In genomic region chr1:25990702-25991395, GRCh38 we compare ENCODE assay signal across 9 cellular contexts. TPM values are rescaled to one million over a fixed set of nuclear protein-coding genes. Genes with fewer than 3 reads are reported as not detected.
DNase-seq lines count a peak whose midpoint lies in the region; ATAC-seq and TF ChIP-seq lines count a peak whose summit lies in the region.
"Had no signal": no experiment of that assay in that cellular context is flagged by ENCODE, and none has a peak within 500 bp of the region (broad histone marks: within the 10 kb centered on the region; RNA-seq: fewer than 3 reads in every experiment).

No MANE protein-coding gene starts in this region.

- no peak overlapping the region for H2BK5ac ChIP-seq in mesendoderm (ENCODE audit: low read length)

- H3K27me3 ChIP-seq in mesendoderm (ENCODE audit: insufficient read depth, low read length, poor library complexity) (no peaks in the 10 kb centered on the region), subcutaneous abdominal adipose tissue (ENCODE audit: control insufficient read depth in 5 of 5, insufficient read depth in 4 of 5, low read length in 5 of 5) (no peaks in the 10 kb centered on the region)

- H3K4me3 ChIP-seq in mesendoderm (ENCODE audit: low read length) (no peak overlapping the region), subcutaneous abdominal adipose tissue (ENCODE audit: low read depth in 1 of 5, low read length in 5 of 5) (peak overlapping the region in 4 of 5 donors; percentile 37 to 59 (median 44))

- H3K4ac ChIP-seq in mesendoderm (ENCODE audit: low read depth, low read length): no peak overlapping the region

- DNase-seq in activated T-cell treated with anti-CD3 and anti-CD28 coated beads for 1 hour (ENCODE audit: low read depth) (peak; percentile 36), activated T-cell treated with anti-CD3 and anti-CD28 coated beads for 4 hours (no peak), activated T-helper 1 cell treated with Interleukin-2 at 50 U/mL for 16 hours (ENCODE audit: low read depth) (peak; percentile 11), mesendoderm (peak; percentile 30), NCI-H748 treated with DMSO at 0.1 percent for 48 hours (lab: John Stamatoyannopoulos, UW) (no peak), HEK293T (ENCODE audit: extremely low spot score) (no peak)
- DNase-seq: mesenchymal stem cell had no signal

- H3K4me2 ChIP-seq in mesendoderm (ENCODE audit: low read length): no peak overlapping the region

- no peak overlapping the region for H3K56ac ChIP-seq in mesendoderm (ENCODE audit: low read length)

- H3K4me1 ChIP-seq in mesendoderm (ENCODE audit: control insufficient read depth, low read depth, low read length): peaks cover 8% of the 10 kb centered on the region
- H3K4me1 ChIP-seq in subcutaneous abdominal adipose tissue (ENCODE audit: control insufficient read depth in 5 of 5, insufficient read depth in 5 of 5, low read length in 5 of 5): peaks cover 10 to 37% (median 28%) of the 10 kb centered on the region in 5 donors

- H3K27ac ChIP-seq in mesendoderm (ENCODE audit: low read depth, low read length) (no peak overlapping the region), subcutaneous abdominal adipose tissue (ENCODE audit: low read depth, low read length) (peak overlapping the region; percentile 52)

- no peaks in the 10 kb centered on the region for H3K79me2 ChIP-seq in mesendoderm (ENCODE audit: control insufficient read depth, insufficient read depth, low read length)

- CTCF ChIA-PET in HEK293T (lab: Yijun Ruan, JAX): no interaction called here

- no peak overlapping the region for H4K5ac ChIP-seq in mesendoderm (ENCODE audit: low read length)

- WGBS in mesendoderm (ENCODE audit: extremely low coverage, insufficient coverage, low lambda C conversion rate): no CpG with 5 or more reads among the region's 15 CpGs

- ATAC-seq in HG03196 (IDR thresholded peaks at IDR 0.05; ENCODE audit: unreplicated experiment): no peak

- no peaks in the 10 kb centered on the region for H3K79me1 ChIP-seq in mesendoderm (ENCODE audit: low read length)

- no peak overlapping the region for H2BK15ac ChIP-seq in mesendoderm (replicated peaks; ENCODE audit: low read depth)

- no peak overlapping the region for H2BK120ac ChIP-seq in mesendoderm (ENCODE audit: low read depth, low read length)

- H2AK5ac ChIP-seq in mesendoderm (ENCODE audit: low read length): no peak overlapping the region

- peak overlapping the region; percentile 21 for H3K9ac ChIP-seq in mesendoderm (ENCODE audit: low read length)
- H3K9ac ChIP-seq in subcutaneous abdominal adipose tissue (ENCODE audit: low read length in 5 of 5): peak overlapping the region in 4 of 5 donors; percentile 29 to 71 (median 52)

- POLR2A ChIA-PET in HEK293T (lab: Yijun Ruan, JAX): no interaction called here

- no peaks in the 10 kb centered on the region for H3K9me3 ChIP-seq in subcutaneous abdominal adipose tissue (ENCODE audit: control insufficient read depth in 5 of 5, low read length in 5 of 5)

- H4K8ac ChIP-seq in mesendoderm (ENCODE audit: low read depth, low read length): no peak overlapping the region

- H3K36me3 ChIP-seq in mesendoderm (ENCODE audit: control insufficient read depth, insufficient read depth, low read length): no peaks in the 10 kb centered on the region
- peaks cover 0 to 15% (median 5%) of the 10 kb centered on the region in 5 donors for H3K36me3 ChIP-seq in subcutaneous abdominal adipose tissue (ENCODE audit: control insufficient read depth in 5 of 5, insufficient read depth in 5 of 5, low read length in 5 of 5)

- no peak overlapping the region for H3K18ac ChIP-seq in mesendoderm (ENCODE audit: low read length)

- no peak overlapping the region for H3K23ac ChIP-seq in mesendoderm (ENCODE audit: low read length)

TF ChIP-seq in HEK293T, 16 proteins besides CTCF, POLR2A, EP300 and RAD21:
- TF ChIP-seq CTBP1 (IDR thresholded peaks at IDR 0.05; ENCODE audit: borderline replicate concordance) (no peak), FOXK2 (IDR thresholded peaks at IDR 0.05) (no peak), HDGF (IDR thresholded peaks at IDR 0.05; ENCODE audit: borderline replicate concordance) (no peak), PKNOX1 (IDR thresholded peaks at IDR 0.05) (no peak), ARNT (IDR thresholded peaks at IDR 0.05) (no peak), LEF1 (IDR thresholded peaks at IDR 0.05; ENCODE audit: borderline replicate concordance) (no peak), TARDBP (IDR thresholded peaks at IDR 0.05) (no peak), ELF4 (IDR thresholded peaks at IDR 0.05) (no peak), NFRKB (IDR thresholded peaks at IDR 0.05) (no peak), FOXM1 (IDR thresholded peaks at IDR 0.05; ENCODE audit: borderline replicate concordance) (no peak)

RNA-seq across cellular contexts. Expression of gene PAFAH2, which starts 7.0 kb away (rescaled TPM):
- 4.6 TPM for polyA plus RNA-seq in mesendoderm (2013, experiment 1 of 2)
- polyA plus RNA-seq in mesendoderm (2013, experiment 2 of 2): 4.5 TPM

RNA-seq across cellular contexts. Expression of gene EXTL1, which starts 30.7 kb away (rescaled TPM):
- 0.21 TPM for polyA plus RNA-seq in mesendoderm (2013, experiment 1 of 2)
- 0.17 TPM for polyA plus RNA-seq in mesendoderm (2013, experiment 2 of 2)

RNA-seq across cellular contexts. Expression of gene SLC30A2, which starts 55.1 kb away (rescaled TPM):
- 0.35 TPM for polyA plus RNA-seq in mesendoderm (2013, experiment 1 of 2)
- polyA plus RNA-seq in mesendoderm (2013, experiment 2 of 2): 0.41 TPM

Comparison
In these comparisons a context has a peak if more than half of its experiments do, and no peak if none do; other contexts are left out.
1. DNase-seq: peak in activated T-cell treated with anti-CD3 and anti-CD28 coated beads for 1 hour (single experiment), activated T-helper 1 cell treated with Interleukin-2 at 50 U/mL for 16 hours (single experiment) and mesendoderm (single experiment); none in activated T-cell treated with anti-CD3 and anti-CD28 coated beads for 4 hours (single experiment), NCI-H748 treated with DMSO at 0.1 percent for 48 hours (single experiment) and HEK293T (single experiment).